13 cellular contexts compared by ENCODE assay signal in the genomic region with DNA sequence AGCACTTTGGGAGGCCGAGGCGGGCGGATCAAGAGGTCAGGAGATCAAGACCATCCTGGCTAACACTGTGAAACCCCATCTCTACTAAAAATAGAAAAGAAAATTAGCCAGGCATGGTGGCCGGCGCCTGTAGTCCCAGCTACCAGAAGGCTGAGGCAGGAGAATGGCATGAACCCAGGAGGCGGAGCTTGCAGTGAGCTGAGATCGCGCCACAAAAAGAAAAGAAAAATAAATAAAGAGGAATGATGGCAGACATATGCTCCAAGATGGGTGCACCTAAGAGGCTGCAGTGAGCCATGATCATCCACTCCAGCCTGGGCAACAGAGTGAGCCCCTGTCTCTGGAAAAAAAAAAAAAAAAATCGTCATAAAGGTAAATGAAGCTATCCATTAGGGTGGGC. TPM values are rescaled to one million over a fixed set of nuclear protein-coding genes. Genes with fewer than 3 reads are reported as not detected.
DNase-seq lines count a peak whose midpoint lies in the region; ATAC-seq and TF ChIP-seq lines count a peak whose summit lies in the region.
"Not testable (repeated sequence)": the region's sequence is repeated elsewhere in the genome, so short reads cannot be mapped to it uniquely, and the experiment has no call there.
"Had no signal": no experiment of that assay in that cellular context is flagged by ENCODE, and none has a peak within 500 bp of the region (broad histone marks: within the 10 kb centered on the region; RNA-seq: fewer than 3 reads in every experiment).

No MANE protein-coding gene starts in this region.

- peak; percentile 42 for ATAC-seq in left ventricle myocardium superior
- ATAC-seq in thoracic aorta (ENCODE audit: insufficient number of reproducible peaks, low FRiP score, low read depth) = not testable (repeated sequence)

- not testable (repeated sequence) for H3K9ac ChIP-seq in fibroblast of lung (ENCODE audit: insufficient read depth, low read length)

- H4K20me1 ChIP-seq in fibroblast of lung (ENCODE audit: control insufficient read depth, extremely low read depth, insufficient read depth, low read length) = not testable (repeated sequence)

- not testable (repeated sequence) for H2AFZ ChIP-seq in fibroblast of lung (ENCODE audit: low read length)

- not testable (repeated sequence) for H3K27me3 ChIP-seq in fibroblast of lung (ENCODE audit: control insufficient read depth, insufficient read depth, low read length); thoracic aorta (replicated peaks; ENCODE audit: insufficient read depth)

- H3K36me3 ChIP-seq in fibroblast of lung (ENCODE audit: control insufficient read depth, insufficient read depth, low read length) (peaks cover 25% of the 10 kb centered on the region), thoracic aorta (peaks cover 35% of the 10 kb centered on the region)

- DNase-seq in EL = peak; percentile 73
- peak; percentile 25 for DNase-seq in NCI-H69 (lab: John Stamatoyannopoulos, UW)
- DNase-seq in astrocyte of the hippocampus (ENCODE audit: low read depth, low spot score) = peak; percentile 29
- DNase-seq in fibroblast of lung (ENCODE audit: low read depth in 2 of 2) = peak; percentile 65 to 66
- peak; percentile 47 for DNase-seq in left ventricle myocardium superior
- not testable (repeated sequence) for DNase-seq in osteocyte (ENCODE audit: extremely low spot score, unreplicated experiment); thoracic aorta (ENCODE audit: low spot score)

- TF ChIP-seq CTCF in fibroblast of lung (conservative IDR thresholded peaks at IDR 0.05 in 1 of 2, IDR thresholded peaks at IDR 0.05 in 1 of 2; ENCODE audit: low read depth in 1 of 2, low read length in 2 of 2); osteocyte (IDR thresholded peaks at IDR 0.05); thoracic aorta (IDR thresholded peaks at IDR 0.05): not testable (repeated sequence)

- H3K4me1 ChIP-seq in fibroblast of lung (ENCODE audit: control insufficient read depth, extremely low read depth, insufficient read depth, low read length) = not testable (repeated sequence)
- H3K4me1 ChIP-seq in thoracic aorta (ENCODE audit: control insufficient read depth in 1 of 2, low read depth in 2 of 2) = peaks cover 4 to 12% of the 10 kb centered on the region in 2 donors

- H3K27ac ChIP-seq in fibroblast of lung (ENCODE audit: insufficient read depth, low read length) = peak overlapping the region; percentile 18
- H3K27ac ChIP-seq in thoracic aorta = peak overlapping the region; percentile 53 to 81

- H3K4me2 ChIP-seq in fibroblast of lung (ENCODE audit: extremely low read depth, insufficient read depth, low read length) = not testable (repeated sequence)

- peak overlapping the region; percentile 19 for H3K4me3 Mint-ChIP-seq in osteocyte (ENCODE audit: unreplicated experiment)

- not testable (repeated sequence) for H3K27me3 Mint-ChIP-seq in osteocyte (ENCODE audit: unreplicated experiment)

- intact Hi-C loops in left ventricle myocardium superior (cut with micrococcal nuclease) = not testable (repeated sequence)

- not testable (repeated sequence) for H3K4me3 ChIP-seq in fibroblast of lung (replicated peaks in 1 of 4; ENCODE audit: control extremely low read depth in 1 of 4, insufficient read depth in 1 of 4, low read depth in 3 of 4, low read length in 4 of 4)
- H3K4me3 ChIP-seq in thoracic aorta = peak overlapping the region; percentile 26

- not testable (repeated sequence) for H3K9me3 Mint-ChIP-seq in osteocyte (ENCODE audit: unreplicated experiment)

- peaks cover 24% of the 10 kb centered on the region for H3K36me3 Mint-ChIP-seq in osteocyte (ENCODE audit: unreplicated experiment)

- not testable (repeated sequence) for H3K9me3 ChIP-seq in fibroblast of lung (ENCODE audit: control insufficient read depth, insufficient read depth, low read depth, low read length); thoracic aorta

- peaks cover 19% of the 10 kb centered on the region for H3K4me1 Mint-ChIP-seq in osteocyte (ENCODE audit: unreplicated experiment)

- not testable (repeated sequence) for H3K79me2 ChIP-seq in fibroblast of lung (ENCODE audit: control insufficient read depth, insufficient read depth, low read length)

- peak overlapping the region; percentile 55 for H3K27ac Mint-ChIP-seq in osteocyte (ENCODE audit: unreplicated experiment)

RNA-seq across cellular contexts. Expression of a gene that starts 14.5 kb away (rescaled TPM):
- 2.1 and 4.1 TPM in 2 replicates for total RNA-seq in fibroblast of lung
- polyA plus RNA-seq in fibroblast of lung = 0.65 and 0.77 TPM in 2 replicates
- polyA plus RNA-seq in fibroblast of lung (2012) = 10.8 and 12.8 TPM in 2 replicates
- polyA minus RNA-seq in fibroblast of lung (ENCODE audit: low replicate concordance) = 4.5 and 6.8 TPM in 2 replicates
- total RNA-seq in left ventricle myocardium superior = 6.2 TPM
- total RNA-seq in osteocyte = 6.2 and 6.6 TPM in 2 replicates
- 10 to 100 TPM; 10.0 to 14.0 TPM for total RNA-seq in thoracic aorta
- total RNA-seq: G401 had no signal

RNA-seq across cellular contexts. Expression of a gene that starts 21.5 kb away (rescaled TPM):
- total RNA-seq in fibroblast of lung = 157 and 191 TPM in 2 replicates
- polyA plus RNA-seq in fibroblast of lung = 133 and 151 TPM in 2 replicates
- polyA plus RNA-seq in fibroblast of lung (2012) = 212 and 248 TPM in 2 replicates
- 81.0 and 94.5 TPM in 2 replicates for polyA minus RNA-seq in fibroblast of lung (ENCODE audit: low replicate concordance)
- 25.8 TPM for total RNA-seq in left ventricle myocardium superior
- total RNA-seq in osteocyte = 77.8 and 77.9 TPM in 2 replicates
- 10 to 100 TPM; 41.7 to 51.6 TPM for total RNA-seq in thoracic aorta

RNA-seq across cellular contexts. Expression of a gene that starts 54.4 kb away (rescaled TPM):
- total RNA-seq in fibroblast of lung (9.5 and 10.1 TPM in 2 replicates), left ventricle myocardium superior (49.6 TPM), osteocyte (12.0 and 13.2 TPM in 2 replicates), thoracic aorta (10 to 100 TPM; 15.7 to 17.1 TPM)
- polyA plus RNA-seq in fibroblast of lung = 3.2 and 4.1 TPM in 2 replicates
- 0.71 and 0.72 TPM in 2 replicates for polyA plus RNA-seq in fibroblast of lung (2012)
- 6.5 and 7.0 TPM in 2 replicates for polyA minus RNA-seq in fibroblast of lung (ENCODE audit: low replicate concordance)

RNA-seq across cellular contexts. Expression of a gene that starts 56.7 kb away (rescaled TPM):
- not detected in 2 replicates for total RNA-seq in fibroblast of lung
- not detected in 2 replicates for polyA plus RNA-seq in fibroblast of lung
- not detected in 2 replicates for polyA plus RNA-seq in fibroblast of lung (2012)
- polyA minus RNA-seq in fibroblast of lung (ENCODE audit: low replicate concordance) = not detected in 2 replicates
- not detected for total RNA-seq in left ventricle myocardium superior
- not detected in 2 replicates for total RNA-seq in osteocyte
- total RNA-seq in thoracic aorta = 1 to 10 TPM in 1 of 2 donors, under 1 TPM in 1; 0.49 to 3.1 TPM
- total RNA-seq: Caco-2, G401, H7, HepG2, NCI-H460, PC-9 had no signal
- polyA plus RNA-seq: HepG2 had no signal
